Comparison of ENCODE assay signal across 31 cellular contexts in the genomic region with DNA sequence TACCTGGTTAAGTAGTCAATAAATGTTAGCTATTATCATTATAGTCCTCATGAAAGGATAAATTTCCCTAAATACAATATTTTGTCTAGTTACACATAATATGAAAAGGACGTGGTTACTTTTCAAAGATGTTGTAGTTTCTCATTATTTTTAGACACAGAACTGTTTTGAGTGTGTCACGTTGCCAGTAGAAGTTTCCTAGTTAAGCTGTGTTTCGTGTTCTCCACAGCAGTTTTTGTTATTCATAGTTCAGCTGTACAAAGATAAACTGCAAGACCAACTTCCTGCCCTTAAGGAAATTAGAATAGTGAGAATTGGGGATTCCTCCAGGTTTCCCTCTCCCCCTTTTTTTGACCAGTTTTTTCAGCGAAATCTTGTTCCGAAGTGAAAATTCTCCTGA.
DNase-seq lines count a peak whose midpoint lies in the region; ATAC-seq, FAIRE-seq and TF ChIP-seq lines count a peak whose summit lies in the region.
"Had no signal": no experiment of that assay in that cellular context is flagged by ENCODE, and none has a peak within 500 bp of the region (broad histone marks: within the 10 kb centered on the region; RNA-seq: fewer than 3 reads in every experiment).

No MANE protein-coding gene starts in this region.

- no peaks in the 10 kb centered on the region for H3K27me3 Mint-ChIP-seq in stimulated activated naive CD8-positive, alpha-beta T cell treated with anti-CD3 and anti-CD28 coated beads, Interleukin-15, amount 100 ng/mL, for 72 hours
- H3K27me3 Mint-ChIP-seq: activated naive CD4-positive, alpha-beta T cell treated with anti-CD3 and anti-CD28 coated beads, Interleukin-2, amount 50 U/mL, for 24 hours; activated T-helper 17 cell treated with anti-CD3 and anti-CD28 coated beads, Interleukin-2, amount 50 U/mL, for 72 hours; CD4-positive, alpha-beta T cell; effector memory CD8-positive, alpha-beta T cell; stimulated activated naive CD8-positive, alpha-beta T cell treated with anti-CD3 and anti-CD28 coated beads, Interleukin-15, Interleukin-2, amounts not matched to agents 100 ng/mL and 50 ng/mL, for 24 hours had no signal

- no peak for TF ChIP-seq CTCF in choroid plexus epithelial cell (conservative IDR thresholded peaks at IDR 0.05; ENCODE audit: low read depth, low read length)
- TF ChIP-seq CTCF in esophagus squamous epithelium (IDR thresholded peaks at IDR 0.05) = no peak

- intact Hi-C loops in esophagus squamous epithelium (cut with DNase I) = no loop called here

- H3K4me3 ChIP-seq in choroid plexus epithelial cell (ENCODE audit: low read depth, low read length) = no peak overlapping the region
- no peak overlapping the region for H3K4me3 ChIP-seq in esophagus squamous epithelium
- H3K4me3 ChIP-seq: colonic mucosa, left lung, neural progenitor cell, right lobe of liver, thyroid gland, vagina had no signal

- H3K36me3 ChIP-seq in esophagus squamous epithelium = peaks cover 0 to 13% (median 0%) of the 10 kb centered on the region in 3 donors
- H3K36me3 ChIP-seq: colonic mucosa, right lobe of liver had no signal

- peak overlapping the region in 1 of 2 donors; percentile 12 for H3K27ac Mint-ChIP-seq in stimulated activated naive CD8-positive, alpha-beta T cell treated with anti-CD3 and anti-CD28 coated beads, Interleukin-15, amount 100 ng/mL, for 72 hours
- H3K27ac Mint-ChIP-seq: activated CD8-positive, alpha-beta T cell treated with anti-CD3 and anti-CD28 coated beads, Interleukin-2, amount 10 ng/mL, durations not matched to agents 7 days and 5 days; activated T-helper 17 cell treated with anti-CD3 and anti-CD28 coated beads, Interleukin-2, amount 50 U/mL, for 72 hours; CD4-positive, alpha-beta T cell; neural progenitor cell; stimulated activated naive CD8-positive, alpha-beta T cell treated with anti-CD3 and anti-CD28 coated beads, Interleukin-15, Interleukin-2, amounts not matched to agents 100 ng/mL and 50 ng/mL, for 24 hours had no signal

- H3K9me3 Mint-ChIP-seq in stimulated activated naive CD8-positive, alpha-beta T cell treated with anti-CD3 and anti-CD28 coated beads, Interleukin-15, amount 100 ng/mL, for 72 hours = no peaks in the 10 kb centered on the region
- H3K9me3 Mint-ChIP-seq: activated naive CD4-positive, alpha-beta T cell treated with anti-CD3 and anti-CD28 coated beads, Interleukin-2, amount 50 U/mL, for 24 hours; activated T-helper 17 cell treated with anti-CD3 and anti-CD28 coated beads, Interleukin-2, amount 50 U/mL, for 72 hours; CD4-positive, alpha-beta T cell; effector memory CD8-positive, alpha-beta T cell; neural progenitor cell; stimulated activated naive CD8-positive, alpha-beta T cell treated with anti-CD3 and anti-CD28 coated beads, Interleukin-15, Interleukin-2, amounts not matched to agents 100 ng/mL and 50 ng/mL, for 24 hours had no signal

- H3K27ac ChIP-seq in esophagus squamous epithelium = no peak overlapping the region
- H3K27ac ChIP-seq: colonic mucosa, left lung, neural progenitor cell, right lobe of liver, thyroid gland, vagina had no signal

- ATAC-seq in GM21576 (IDR thresholded peaks at IDR 0.05; ENCODE audit: unreplicated experiment) = peak; percentile 49
- peak; percentile 62 for ATAC-seq in HG03354 (IDR thresholded peaks at IDR 0.05; ENCODE audit: poor library complexity, severe bottlenecking, unreplicated experiment)
- ATAC-seq in HG03457 (IDR thresholded peaks at IDR 0.05; ENCODE audit: unreplicated experiment) = no peak
- no peak for ATAC-seq in stimulated activated naive CD8-positive, alpha-beta T cell treated with anti-CD3 and anti-CD28 coated beads, Interleukin-15, amount 100 ng/mL, for 72 hours
- ATAC-seq: activated CD8-positive, alpha-beta T cell treated with anti-CD3 and anti-CD28 coated beads, Interleukin-2, amount 10 ng/mL, durations not matched to agents 7 days and 5 days; activated T-helper 17 cell treated with anti-CD3 and anti-CD28 coated beads, Interleukin-2, amount 50 U/mL, for 72 hours; effector memory CD8-positive, alpha-beta T cell; left lung; Panc1; right lobe of liver had no signal

- peak; percentile 18 for FAIRE-seq in GM18507 (lab: Jason Lieb, UNC)
- FAIRE-seq: bronchial epithelial cell had no signal

- DNase-seq in GM18507 (ENCODE audit: extremely low spot score, insufficient read length, low read depth) = no peak
- peak; percentile 20 for DNase-seq in choroid plexus epithelial cell (ENCODE audit: low read depth)
- DNase-seq in esophagus squamous epithelium (lab: John Stamatoyannopoulos, UW) = no peak
- DNase-seq in pons (ENCODE audit: low spot score) = no peak
- DNase-seq in stimulated activated naive CD8-positive, alpha-beta T cell treated with anti-CD3 and anti-CD28 coated beads, Interleukin-15, amount 100 ng/mL, for 72 hours = no peak
- DNase-seq: activated CD4-positive, CD25-positive, alpha-beta regulatory T cell treated with anti-CD3 and anti-CD28 coated beads, Interleukin-2, amount 50 U/mL, for 72 hours; activated CD8-positive, alpha-beta T cell treated with anti-CD3 and anti-CD28 coated beads, Interleukin-2, amount 10 ng/mL, durations not matched to agents 7 days and 5 days; CD4-positive, alpha-beta T cell; colonic mucosa; effector memory CD8-positive, alpha-beta T cell; erythroblast; Kasumi-1; left lung; MV-4-11; NCI-H1436 treated with DMSO at 0.1 percent for 48 hours; NCI-H2107; NCI-H748 treated with DMSO at 0.1 percent for 48 hours; right lobe of liver; SHP77 treated with DMSO at 0.1 percent for 48 hours; stimulated activated CD8-positive, alpha-beta memory T cell treated with anti-CD3 and anti-CD28 coated beads, Interleukin-4, amount 100 ng/mL, for 48 hours; thyroid gland had no signal

- no peaks in the 10 kb centered on the region for H3K4me1 Mint-ChIP-seq in stimulated activated naive CD8-positive, alpha-beta T cell treated with anti-CD3 and anti-CD28 coated beads, Interleukin-15, amount 100 ng/mL, for 72 hours
- H3K4me1 Mint-ChIP-seq: activated naive CD4-positive, alpha-beta T cell treated with anti-CD3 and anti-CD28 coated beads, Interleukin-2, amount 50 U/mL, for 24 hours had no signal

- no peaks in the 10 kb centered on the region for H3K9me3 ChIP-seq in esophagus squamous epithelium
- H3K9me3 ChIP-seq: colonic mucosa, left lung, right lobe of liver, thyroid gland, vagina had no signal

- no peaks in the 10 kb centered on the region for H3K4me1 ChIP-seq in esophagus squamous epithelium
- H3K4me1 ChIP-seq: colonic mucosa, left lung, right lobe of liver, vagina had no signal

- no peak overlapping the region for H3K4me3 Mint-ChIP-seq in stimulated activated naive CD8-positive, alpha-beta T cell treated with anti-CD3 and anti-CD28 coated beads, Interleukin-15, amount 100 ng/mL, for 72 hours
- H3K4me3 Mint-ChIP-seq: activated CD8-positive, alpha-beta T cell treated with anti-CD3 and anti-CD28 coated beads, Interleukin-2, amount 10 ng/mL, durations not matched to agents 7 days and 5 days; activated naive CD4-positive, alpha-beta T cell treated with anti-CD3 and anti-CD28 coated beads, Interleukin-2, amount 50 U/mL, for 24 hours; activated T-helper 17 cell treated with anti-CD3 and anti-CD28 coated beads, Interleukin-2, amount 50 U/mL, for 72 hours; CD4-positive, alpha-beta T cell; effector memory CD8-positive, alpha-beta T cell; neural progenitor cell; stimulated activated naive CD8-positive, alpha-beta T cell treated with anti-CD3 and anti-CD28 coated beads, Interleukin-15, Interleukin-2, amounts not matched to agents 100 ng/mL and 50 ng/mL, for 24 hours had no signal

- no peaks in the 10 kb centered on the region for H3K27me3 ChIP-seq in esophagus squamous epithelium
- H3K27me3 ChIP-seq: colonic mucosa, left lung, neural progenitor cell, right lobe of liver, thyroid gland, vagina had no signal

- WGBS in esophagus squamous epithelium, 2 donors = 68 to 73% methylated on average over 5 of the region's 5 CpGs

- no peak for TF ChIP-seq POLR2A in esophagus squamous epithelium (IDR thresholded peaks at IDR 0.05)

Comparison
In these comparisons a context has a peak if more than half of its experiments do, and no peak if none do; other contexts are left out.
1. ATAC-seq: peak in GM21576 (single experiment) and HG03354 (single experiment); none in HG03457 (single experiment) and stimulated activated naive CD8-positive, alpha-beta T cell treated with anti-CD3 and anti-CD28 coated beads, Interleukin-15, amount 100 ng/mL, for 72 hours (single experiment).